8 cellular contexts compared by ENCODE assay signal in genomic region chr2:96260404-96261260, GRCh38. TPM values are rescaled to one million over a fixed set of nuclear protein-coding genes. Genes with fewer than 3 reads are reported as not detected.
DNase-seq lines count a peak whose midpoint lies in the region; ATAC-seq and TF ChIP-seq lines count a peak whose summit lies in the region.

No MANE protein-coding gene starts in this region.

- no peak overlapping the region for H3K9ac ChIP-seq in HUES64 (ENCODE audit: low read depth, low read length)

- H3K4me3 ChIP-seq in HUES64 (ENCODE audit: low read length), result no peak overlapping the region
- peak overlapping the region in 1 of 3 donors; percentile 14 for H3K4me3 ChIP-seq in breast epithelium
- no peak overlapping the region for H3K4me3 ChIP-seq in kidney epithelial cell (ENCODE audit: low read depth, low read length)

- no peak for TF ChIP-seq POLR2A in breast epithelium (IDR thresholded peaks at IDR 0.05)

- WGBS in HUES64, result 57% methylated on average over 9 of the region's 9 CpGs

- H3K27ac ChIP-seq in HUES64 (ENCODE audit: low read depth, low read length), result peak overlapping the region; percentile 27; the same call in 1 of the 2 replicates
- peak overlapping the region; percentile 88 to 90 for H3K27ac ChIP-seq in breast epithelium

- ATAC-seq in HG02840 (IDR thresholded peaks at IDR 0.05; ENCODE audit: low FRiP score, unreplicated experiment), result no peak

- H3K9me3 ChIP-seq in HUES64 (ENCODE audit: insufficient read depth, low read depth, low read length) (no peaks in the 10 kb centered on the region), breast epithelium (no peaks in the 10 kb centered on the region)

- DNase-seq in DMS79 treated with DMSO at 0.1 percent for 48 hours (lab: John Stamatoyannopoulos, UW) (peak; percentile 23), DMS79 (lab: John Stamatoyannopoulos, UW) (no peak), SIG-M5 (lab: John Stamatoyannopoulos, UW) (peak; percentile 31), breast epithelium (ENCODE audit: low spot score in 2 of 2) (peak; percentile 75 to 80), kidney epithelial cell (ENCODE audit: low read depth) (peak; percentile 74)
- DNase-seq in stimulated activated CD4-positive, alpha-beta T cell treated with anti-CD3 and anti-CD28 coated beads, Interleukin-4, amount 100 ng/mL, for 1 hour, result peak; percentile 24

- H3K27me3 ChIP-seq in HUES64 (ENCODE audit: insufficient read depth, low read length) (no peaks in the 10 kb centered on the region), breast epithelium (no peaks in the 10 kb centered on the region), kidney epithelial cell (ENCODE audit: control insufficient read depth, insufficient read depth, low read length) (no peaks in the 10 kb centered on the region)

- H3K4me1 ChIP-seq in HUES64 (ENCODE audit: insufficient read depth, low read length), result peaks cover 16% of the 10 kb centered on the region
- H3K4me1 ChIP-seq in breast epithelium, result peaks cover 7 to 28% of the 10 kb centered on the region in 2 donors

- H3K36me3 ChIP-seq in HUES64 (ENCODE audit: insufficient read depth, low read length), result peaks cover 9% of the 10 kb centered on the region
- no peaks in the 10 kb centered on the region for H3K36me3 ChIP-seq in breast epithelium
- H3K36me3 ChIP-seq in kidney epithelial cell (ENCODE audit: control insufficient read depth, insufficient read depth, low read length), result peaks cover 1% of the 10 kb centered on the region

- TF ChIP-seq CTCF in breast epithelium (IDR thresholded peaks at IDR 0.05), result peak in 2 of 3 donors; percentile 33 to 35
- peak; percentile 56 for TF ChIP-seq CTCF in kidney epithelial cell (IDR thresholded peaks at IDR 0.05; ENCODE audit: insufficient read depth, low read length, poor library complexity, severe bottlenecking)

- intact Hi-C loops in breast epithelium (cut with DNase I; ENCODE audit: low total_unique reads), result no loop called here

RNA-seq across cellular contexts. Expression of gene TMEM127, which starts 5.2 kb away (rescaled TPM):
- 16.8 TPM for polyA plus RNA-seq in HUES64 (2013, experiment 1 of 2)
- 16.8 TPM for polyA plus RNA-seq in HUES64 (2013, experiment 2 of 2)
- 10 to 100 TPM; 31.1 to 44.5 (median 35.2) TPM for total RNA-seq in breast epithelium
- 54.9 and 63.5 TPM in 2 replicates for total RNA-seq in kidney epithelial cell

RNA-seq across cellular contexts. Expression of gene CIAO1, which starts 5.4 kb away (rescaled TPM):
- polyA plus RNA-seq in HUES64 (2013, experiment 1 of 2), result 50.8 TPM
- 46.6 TPM for polyA plus RNA-seq in HUES64 (2013, experiment 2 of 2)
- total RNA-seq in breast epithelium (100 to 1,000 TPM; 119 to 131 (median 127) TPM), kidney epithelial cell (73.7 and 114 TPM in 2 replicates)

RNA-seq across cellular contexts. Expression of gene SNRNP200, which starts 44.7 kb away (rescaled TPM):
- polyA plus RNA-seq in HUES64 (2013, experiment 1 of 2), result 135 TPM
- 130 TPM for polyA plus RNA-seq in HUES64 (2013, experiment 2 of 2)
- 100 to 1,000 TPM in 2 of 3 donors, 10 to 100 TPM in 1; 99.4 to 111 (median 109) TPM for total RNA-seq in breast epithelium
- total RNA-seq in kidney epithelial cell, result 104 and 124 TPM in 2 replicates

RNA-seq across cellular contexts. Expression of gene STARD7, which starts 52.0 kb away (rescaled TPM):
- polyA plus RNA-seq in HUES64 (2013, experiment 1 of 2), result 141 TPM
- 127 TPM for polyA plus RNA-seq in HUES64 (2013, experiment 2 of 2)
- 100 to 1,000 TPM in 1 of 3 donors, 10 to 100 TPM in 2; 84.9 to 133 (median 96.3) TPM for total RNA-seq in breast epithelium
- 96.1 and 104 TPM in 2 replicates for total RNA-seq in kidney epithelial cell
